ENCODE assay signal across 9 cellular contexts in genomic region chr9:108789742-108790141, GRCh38.
"Had no signal": no experiment of that assay in that cellular context is flagged by ENCODE, and none has a peak within 500 bp of the region (broad histone marks: within the 10 kb centered on the region; RNA-seq: fewer than 3 reads in every experiment).

No MANE protein-coding gene starts in this region.

- H3K9me3 ChIP-seq: HAP-1 had no signal

- ATAC-seq: GM23338, HCT116 had no signal

- DNase-seq: GM23248, GOT3, H7, H9, HCEC 1CT, HFFc6 had no signal

- H3K27ac ChIP-seq: GM23248 had no signal

- H3K9ac ChIP-seq: GM23248 had no signal

- H3K36me3 ChIP-seq: HAP-1 had no signal

- H3K4me3 ChIP-seq: GM23248, GM23338, HAP-1 had no signal
